In genomic region chr12:124747426-124748161, GRCh38 we compare ENCODE assay signal across 10 cellular contexts.
DNase-seq lines count a peak whose midpoint lies in the region; ATAC-seq, FAIRE-seq and TF ChIP-seq lines count a peak whose summit lies in the region.
"Had no signal": no experiment of that assay in that cellular context is flagged by ENCODE, and none has a peak within 500 bp of the region (broad histone marks: within the 10 kb centered on the region; RNA-seq: fewer than 3 reads in every experiment).

No MANE protein-coding gene starts in this region.

- no peaks in the 10 kb centered on the region for H3K9me3 ChIP-seq in osteoblast (ENCODE audit: low read depth, low read length)

- H3K4me3 ChIP-seq in choroid plexus epithelial cell (ENCODE audit: low read depth, low read length): no peak overlapping the region
- H3K4me3 ChIP-seq in osteoblast (ENCODE audit: insufficient read depth, low read length): no peak overlapping the region
- H3K4me3 ChIP-seq: lung had no signal

- ATAC-seq in HG02852 (IDR thresholded peaks at IDR 0.05; ENCODE audit: unreplicated experiment): no peak
- ATAC-seq in GM21576 (IDR thresholded peaks at IDR 0.05; ENCODE audit: unreplicated experiment): no peak

- H4K20me1 ChIP-seq in osteoblast (ENCODE audit: insufficient read depth, low read length): peaks cover 2% of the 10 kb centered on the region

- H3K4me1 ChIP-seq in osteoblast (ENCODE audit: insufficient read depth, low read length): peaks cover 30% of the 10 kb centered on the region

- FAIRE-seq in HTR-8/SVneo (lab: Jason Lieb, UNC): no peak

- no peaks in the 10 kb centered on the region for H3K36me3 ChIP-seq in osteoblast (ENCODE audit: insufficient read depth, low read length)

- no peak for TF ChIP-seq CTCF in choroid plexus epithelial cell (conservative IDR thresholded peaks at IDR 0.05; ENCODE audit: low read depth, low read length)
- no peak for TF ChIP-seq CTCF in osteoblast (IDR thresholded peaks at IDR 0.05; ENCODE audit: extremely low read depth, low read depth, low read length)

- H2AFZ ChIP-seq in osteoblast (ENCODE audit: low read length): no peak overlapping the region

- H3K27me3 ChIP-seq in osteoblast (ENCODE audit: insufficient read depth, low read length): no peaks in the 10 kb centered on the region

- DNase-seq in GF-D8 (lab: John Stamatoyannopoulos, UW) (peak; percentile 54), HTR-8/SVneo (ENCODE audit: insufficient read length, low spot score) (peak; percentile 71), choroid plexus epithelial cell (ENCODE audit: low read depth) (peak; percentile 89), osteoblast (ENCODE audit: insufficient read length, low spot score, missing footprints) (peak; percentile 96), hypothalamus (lab: John Stamatoyannopoulos, UW) (no peak)
- DNase-seq in effector CD8-positive, alpha-beta T cell (lab: John Stamatoyannopoulos, UW): no peak
- DNase-seq: NCI-H1694 treated with DMSO at 0.1 percent for 48 hours had no signal

- no peaks in the 10 kb centered on the region for H3K79me2 ChIP-seq in osteoblast (ENCODE audit: insufficient read depth, low read length)

- H3K4me2 ChIP-seq in osteoblast (ENCODE audit: insufficient read depth, low read length): peak overlapping the region; percentile 45

- H3K27ac ChIP-seq in osteoblast (ENCODE audit: low read depth, low read length): peak overlapping the region; percentile 30

Comparison
In these comparisons a context has a peak if more than half of its experiments do, and no peak if none do; other contexts are left out.
1. DNase-seq: peak in GF-D8 (single experiment), HTR-8/SVneo (single experiment), choroid plexus epithelial cell (single experiment) and osteoblast (single experiment); none in hypothalamus (0 of 51) and effector CD8-positive, alpha-beta T cell (single experiment).